ENCODE assay signal across 10 cellular contexts in the genomic region with DNA sequence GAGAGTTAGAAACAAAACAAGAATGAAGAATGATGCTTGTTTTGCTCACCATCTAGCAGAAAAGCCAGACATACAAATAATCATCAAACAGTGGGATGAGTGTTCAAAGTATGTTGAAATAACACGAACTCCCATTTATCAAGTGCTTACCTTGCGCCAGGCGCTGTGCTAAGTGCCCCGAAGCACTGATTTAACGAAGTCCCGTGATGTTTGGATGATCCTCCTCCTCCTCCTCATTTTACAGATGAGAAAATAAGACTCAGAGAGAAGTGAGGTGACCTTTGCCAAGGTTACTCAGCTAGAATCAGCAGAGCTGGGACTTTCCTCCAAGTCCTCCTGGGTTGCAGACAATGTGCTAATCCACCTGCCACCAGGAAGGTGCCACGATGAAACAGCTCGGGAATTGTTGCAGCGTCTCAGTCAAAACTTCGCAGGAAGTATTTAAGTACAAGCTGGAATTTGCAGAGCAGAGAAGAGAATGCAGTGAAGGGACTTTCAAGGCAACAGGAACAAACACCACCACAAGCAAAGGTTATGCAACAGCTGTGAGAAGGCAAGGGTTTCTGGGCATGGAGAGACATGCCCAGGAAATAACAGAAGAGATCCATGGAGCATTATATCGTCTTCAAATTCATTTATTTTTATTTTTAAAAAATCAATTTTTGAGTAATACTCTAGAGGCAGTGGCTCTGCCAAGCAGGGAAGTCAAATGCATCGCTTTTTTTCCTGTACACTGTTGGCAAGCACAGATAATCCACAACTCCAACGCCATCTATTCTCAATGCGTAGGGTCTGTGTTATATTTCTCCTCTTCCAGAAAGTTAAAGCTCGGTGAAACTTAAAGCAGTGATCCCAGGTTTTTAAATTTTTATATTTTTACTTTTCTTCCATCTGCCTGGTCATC. TPM values are rescaled to one million over a fixed set of nuclear protein-coding genes. Genes with fewer than 3 reads are reported as not detected.
DNase-seq lines count a peak whose midpoint lies in the region; ATAC-seq and TF ChIP-seq lines count a peak whose summit lies in the region.
"Had no signal": no experiment of that assay in that cellular context is flagged by ENCODE, and none has a peak within 500 bp of the region (broad histone marks: within the 10 kb centered on the region; RNA-seq: fewer than 3 reads in every experiment).

No MANE protein-coding gene starts in this region.

- peaks cover 8% of the 10 kb centered on the region for H3K4me1 ChIP-seq in smooth muscle cell (ENCODE audit: low read depth)

- H3K4me2 ChIP-seq in smooth muscle cell = peak overlapping the region; percentile 64

- no peak overlapping the region for H2AFZ ChIP-seq in smooth muscle cell (ENCODE audit: low read depth)

- in situ Hi-C loops in SK-MEL-5 (cut with HindIII; ENCODE audit: low pct_unique_long_range_greater_than_20kb, low sequenced_read_pairs) = no loop called here

- H3K9me3 ChIP-seq in smooth muscle cell (replicated peaks; ENCODE audit: low read depth) = no peaks in the 10 kb centered on the region

- no peak for TF ChIP-seq CTCF in fibroblast of pulmonary artery (IDR thresholded peaks at IDR 0.05; ENCODE audit: low read length, missing control alignments)
- no peak for TF ChIP-seq CTCF in smooth muscle cell (IDR thresholded peaks at IDR 0.05; ENCODE audit: borderline replicate concordance, insufficient read depth, poor library complexity, severe bottlenecking)

- ATAC-seq in GM21526 (IDR thresholded peaks at IDR 0.05; ENCODE audit: low FRiP score, unreplicated experiment) = no peak

- H3K4me3 ChIP-seq in fibroblast of pulmonary artery (replicated peaks; ENCODE audit: low read depth, low read length) (no peak overlapping the region), smooth muscle cell (no peak overlapping the region)

- DNase-seq in NCI-H2029 (lab: John Stamatoyannopoulos, UW) (peak; percentile 29), NCI-H2029 treated with DMSO at 0.1 percent for 48 hours (lab: John Stamatoyannopoulos, UW) (no peak), SK-MEL-5 (ENCODE audit: low read depth, low spot score) (peak; percentile 70), fibroblast of pulmonary artery (ENCODE audit: low read depth) (peak; percentile 84), smooth muscle cell (lab: John Stamatoyannopoulos, UW; ENCODE audit: unreplicated experiment) (no peak)
- no peak for DNase-seq in activated T-cell treated with anti-CD3 and anti-CD28 coated beads, Interleukin-2, amount 50 U/mL, for 48 hours
- DNase-seq in stimulated activated CD8-positive, alpha-beta memory T cell treated with anti-CD3 and anti-CD28 coated beads, Interleukin-4, amount 100 ng/mL, for 48 hours = no peak
- DNase-seq: aorta had no signal

- peak overlapping the region; percentile 54 for H3K27ac ChIP-seq in smooth muscle cell (ENCODE audit: low read depth)

- WGBS in smooth muscle cell (ENCODE audit: low lambda C conversion rate) = 71% methylated on average over 15 of the region's 15 CpGs

- H3K36me3 ChIP-seq in smooth muscle cell (ENCODE audit: low read depth) = no peaks in the 10 kb centered on the region

- peak overlapping the region; percentile 9 for H3K9ac ChIP-seq in smooth muscle cell (ENCODE audit: low read depth)

- H3F3A ChIP-seq in smooth muscle cell (ENCODE audit: low read depth) = peaks cover 5% of the 10 kb centered on the region

- H3K27me3 ChIP-seq in smooth muscle cell (ENCODE audit: low read depth) = no peaks in the 10 kb centered on the region

- H3K79me2 ChIP-seq in smooth muscle cell (ENCODE audit: low read depth) = no peaks in the 10 kb centered on the region

- H4K20me1 ChIP-seq in smooth muscle cell (ENCODE audit: low read depth) = no peaks in the 10 kb centered on the region

RNA-seq across cellular contexts. Expression of a gene that starts 11.1 kb away (rescaled TPM):
- 15.8 and 18.8 TPM in 2 replicates for total RNA-seq in SK-MEL-5 (2014; rRNA removed; shearing (Covaris generic))
- polyA plus RNA-seq in SK-MEL-5 (2015; cell fraction: cytosol; rRNA removed) = 12.2 and 13.3 TPM in 2 replicates
- polyA plus RNA-seq in SK-MEL-5 (2015; cell fraction: nucleus; rRNA removed) = 32.9 and 49.6 TPM in 2 replicates
- total RNA-seq in smooth muscle cell = 0.31 and 1.4 TPM in 2 replicates
- 5.0 and 5.8 TPM in 2 replicates for polyA plus RNA-seq in smooth muscle cell
- total RNA-seq: T-helper 2 cell treated with Interferon-gamma antibody and Interleukin-4, amounts not matched to agents 100 ng/mL and 5 ng/mL, for 36 hours had no signal
- polyA plus RNA-seq: aorta had no signal

RNA-seq across cellular contexts. Expression of a gene that starts 13.5 kb away (rescaled TPM):
- total RNA-seq in SK-MEL-5 (2014; rRNA removed; shearing (Covaris generic)) = 122 TPM in 2 replicates
- 107 and 128 TPM in 2 replicates for polyA plus RNA-seq in SK-MEL-5 (2015; cell fraction: cytosol; rRNA removed)
- 37.9 and 41.4 TPM in 2 replicates for polyA plus RNA-seq in SK-MEL-5 (2015; cell fraction: nucleus; rRNA removed)
- total RNA-seq in smooth muscle cell = 4.9 and 13.9 TPM in 2 replicates
- 20.5 and 22.2 TPM in 2 replicates for polyA plus RNA-seq in smooth muscle cell

RNA-seq across cellular contexts. Expression of a gene that starts 34.7 kb away (rescaled TPM):
- total RNA-seq in SK-MEL-5 (2014; rRNA removed; shearing (Covaris generic)) = 77.4 and 96.3 TPM in 2 replicates
- polyA plus RNA-seq in SK-MEL-5 (2015; cell fraction: cytosol; rRNA removed) = 96.4 and 117 TPM in 2 replicates
- polyA plus RNA-seq in SK-MEL-5 (2015; cell fraction: nucleus; rRNA removed) = 76.4 and 135 TPM in 2 replicates
- total RNA-seq in smooth muscle cell = 6.9 and 9.9 TPM in 2 replicates
- 1.2 and 13.2 TPM in 2 replicates for polyA plus RNA-seq in smooth muscle cell
- total RNA-seq: T-helper 2 cell treated with Interferon-gamma antibody and Interleukin-4, amounts not matched to agents 100 ng/mL and 5 ng/mL, for 36 hours had no signal

RNA-seq across cellular contexts. Expression of a gene that starts 49.7 kb away (rescaled TPM):
- 25.0 and 28.6 TPM in 2 replicates for total RNA-seq in SK-MEL-5 (2014; rRNA removed; shearing (Covaris generic))
- polyA plus RNA-seq in SK-MEL-5 (2015; cell fraction: cytosol; rRNA removed) = 75.0 and 78.8 TPM in 2 replicates
- polyA plus RNA-seq in SK-MEL-5 (2015; cell fraction: nucleus; rRNA removed) = 64.9 and 68.7 TPM in 2 replicates
- total RNA-seq in smooth muscle cell = 4.9 and 12.2 TPM in 2 replicates
- 20.5 and 25.4 TPM in 2 replicates for polyA plus RNA-seq in smooth muscle cell

Comparison
In these comparisons a context has a peak if more than half of its experiments do, and no peak if none do; other contexts are left out.
1. DNase-seq: peak in NCI-H2029 (single experiment), SK-MEL-5 (single experiment) and fibroblast of pulmonary artery (single experiment); none in NCI-H2029 treated with DMSO at 0.1 percent for 48 hours (single experiment), smooth muscle cell (single experiment), activated T-cell treated with anti-CD3 and anti-CD28 coated beads, Interleukin-2, amount 50 U/mL, for 48 hours (0 of 2) and stimulated activated CD8-positive, alpha-beta memory T cell treated with anti-CD3 and anti-CD28 coated beads, Interleukin-4, amount 100 ng/mL, for 48 hours (single experiment).